35 cellular contexts compared by ENCODE assay signal in the genomic region with DNA sequence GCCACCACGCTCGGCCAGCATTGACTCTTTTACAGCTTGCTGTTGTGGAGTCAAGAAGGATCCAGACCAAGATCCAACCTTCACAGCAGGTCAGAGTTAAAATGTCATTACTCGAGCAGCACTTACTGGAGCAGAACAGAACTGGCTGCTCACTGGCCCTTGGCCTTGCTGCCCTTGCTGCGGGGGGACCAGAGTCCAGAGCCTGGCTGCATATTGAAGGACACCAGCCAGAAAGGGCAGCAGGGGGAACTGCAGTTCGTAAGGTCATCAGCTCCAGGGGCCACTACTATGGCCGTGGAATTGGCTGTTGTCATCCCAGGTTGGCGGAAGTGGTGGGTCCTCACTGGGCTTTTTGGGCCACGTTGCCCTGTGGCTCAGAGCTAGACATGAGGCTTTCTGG. TPM values are rescaled to one million over a fixed set of nuclear protein-coding genes. Genes with fewer than 3 reads are reported as not detected.
A peak's percentile ranks its signal among the peaks of the same experiment; 100 is the strongest.
DNase-seq lines count a peak whose midpoint lies in the region; ATAC-seq, FAIRE-seq and TF ChIP-seq lines count a peak whose summit lies in the region.
"Had no signal": no experiment of that assay in that cellular context is flagged by ENCODE, and none has a peak within 500 bp of the region (broad histone marks: within the 10 kb centered on the region; RNA-seq: fewer than 3 reads in every experiment).

No MANE protein-coding gene starts in this region.

- intact Hi-C loops in HepG2 (cut with micrococcal nuclease; ENCODE audit: unreplicated experiment), result no loop called here
- intact Hi-C loops in right lobe of liver (cut with DNase I), result no loop called here

- POLR2A ChIA-PET in HepG2 (lab: Yijun Ruan, JAX), result no interaction called here

- H2BK5ac ChIP-seq in neuronal stem cell (ENCODE audit: low read length), result no peak overlapping the region
- H2BK5ac ChIP-seq in trophoblast cell (ENCODE audit: low read depth, low read length, poor library complexity), result no peak overlapping the region

- TF ChIP-seq POLR2A in HepG2 (IDR thresholded peaks at IDR 0.05; ENCODE audit: insufficient read depth in 1 of 2, low read depth in 2 of 2, low read length in 2 of 2) (no peak), right lobe of liver (IDR thresholded peaks at IDR 0.05) (no peak)

- no peak for FAIRE-seq in HepG2 (lab: Jason Lieb, UNC)
- FAIRE-seq: A204.1, A549, D721Med had no signal

- peak overlapping the region; percentile 14 for H2AK5ac ChIP-seq in neuronal stem cell (ENCODE audit: low read depth, low read length)
- no peak overlapping the region for H2AK5ac ChIP-seq in trophoblast cell (ENCODE audit: low read length)

- no peaks in the 10 kb centered on the region for H3K36me3 ChIP-seq in HepG2 (replicated peaks in 1 of 2; ENCODE audit: control insufficient read depth in 1 of 2, insufficient read depth in 2 of 2, low read length in 2 of 2)
- H3K36me3 ChIP-seq in right lobe of liver, result no peaks in the 10 kb centered on the region
- H3K36me3 ChIP-seq in neuronal stem cell (replicated peaks in 1 of 2; ENCODE audit: control insufficient read depth in 2 of 2, insufficient read depth in 2 of 2, low read length in 2 of 2), result no peaks in the 10 kb centered on the region
- H3K36me3 ChIP-seq in trophoblast cell (ENCODE audit: control insufficient read depth in 1 of 2, insufficient read depth in 2 of 2, low read length in 2 of 2), result no peaks in the 10 kb centered on the region
- H3K36me3 ChIP-seq: BE2C; BLaER1; BLaER1 treated with 17β-estradiol and CSF1 and Interleukin-3, amounts not matched to agents 10 nM and 100 nM had no signal

- WGBS in HepG2 (ENCODE audit: low lambda C conversion rate), result 36% methylated on average over 3 of the region's 8 CpGs
- WGBS in right lobe of liver (ENCODE audit: insufficient coverage, low coverage, low lambda C conversion rate, missing lambda C conversion rate), result 67% methylated on average over 3 of the region's 8 CpGs
- WGBS in neuronal stem cell (ENCODE audit: extremely low coverage in 2 of 2, insufficient read length in 2 of 2, insufficient replicate concordance in 1 of 2), 2 donors, result no CpG with 5 or more reads among the region's 8 CpGs
- no CpG with 5 or more reads among the region's 8 CpGs for WGBS in trophoblast cell (ENCODE audit: extremely low coverage, insufficient coverage, insufficient read length)

- H3K4me1 Mint-ChIP-seq in glutamatergic neuron (ENCODE audit: low read depth, unreplicated experiment), result peaks cover 7% of the 10 kb centered on the region
- H3K4me1 Mint-ChIP-seq: CD14-positive monocyte had no signal

- peaks cover 4% of the 10 kb centered on the region for H3K36me3 Mint-ChIP-seq in glutamatergic neuron (ENCODE audit: unreplicated experiment)
- H3K36me3 Mint-ChIP-seq: CD14-positive monocyte; CD4-positive, alpha-beta memory T cell; CD4-positive, CD25-positive, alpha-beta regulatory T cell; CD8-positive, alpha-beta T cell had no signal

- in situ Hi-C loops in HepG2 (cut with HindIII; ENCODE audit: extremely low pct_ligation_motif_present, low pct_unique_long_range_greater_than_20kb), result no loop called here

- H3K27ac ChIP-seq in HepG2 (ENCODE audit: extremely low read length, insufficient read depth, low read length) (no peak overlapping the region), right lobe of liver (no peak overlapping the region), neuronal stem cell (replicated peaks; ENCODE audit: low read length) (no peak overlapping the region), trophoblast cell (ENCODE audit: low read depth, low read length) (no peak overlapping the region)
- H3K27ac ChIP-seq: 22Rv1; A549; BLaER1; BLaER1 treated with 17β-estradiol and CSF1 and Interleukin-3, amounts not matched to agents 10 nM and 100 nM; C4-2B had no signal

- ATAC-seq in HepG2 (peak; percentile 76), right lobe of liver (no peak)
- ATAC-seq: A549; CD8-positive, alpha-beta T cell had no signal

- no peaks in the 10 kb centered on the region for H3K9me3 ChIP-seq in HepG2 (ENCODE audit: low read length)
- no peaks in the 10 kb centered on the region for H3K9me3 ChIP-seq in right lobe of liver
- no peaks in the 10 kb centered on the region for H3K9me3 ChIP-seq in neuronal stem cell (replicated peaks in 1 of 2; ENCODE audit: control insufficient read depth in 2 of 2, insufficient read depth in 1 of 2, low read depth in 1 of 2, low read length in 2 of 2)
- no peaks in the 10 kb centered on the region for H3K9me3 ChIP-seq in trophoblast cell (ENCODE audit: insufficient read depth, low read depth, low read length)
- H3K9me3 ChIP-seq: A549; BE2C; BLaER1; BLaER1 treated with 17β-estradiol and CSF1 and Interleukin-3, amounts not matched to agents 10 nM and 100 nM; Caco-2 had no signal

- no peak for TF ChIP-seq RAD21 in HepG2 (CRISPR knock-in tag; IDR thresholded peaks at IDR 0.05)

- H4K12ac ChIP-seq in trophoblast cell (ENCODE audit: low read depth, low read length), result no peak overlapping the region

- TF ChIP-seq EP300 in HepG2 (IDR thresholded peaks at IDR 0.05; ENCODE audit: low read depth in 2 of 2, low read length in 2 of 2) (no peak), HepG2 (CRISPR knock-in tag; IDR thresholded peaks at IDR 0.05; ENCODE audit: borderline replicate concordance) (no peak)

- H3K18ac ChIP-seq in neuronal stem cell (ENCODE audit: low read length) (no peak overlapping the region), trophoblast cell (ENCODE audit: low read length) (no peak overlapping the region)

- H2AFZ ChIP-seq in HepG2 (ENCODE audit: low read length) (no peak overlapping the region), neuronal stem cell (ENCODE audit: low read length) (no peak overlapping the region), trophoblast cell (ENCODE audit: insufficient read depth, low read length, poor library complexity) (no peak overlapping the region)

- H2BK120ac ChIP-seq in neuronal stem cell (ENCODE audit: low read depth, low read length), result no peak overlapping the region
- H2BK120ac ChIP-seq in trophoblast cell (ENCODE audit: insufficient read depth, low read length, poor library complexity), result no peak overlapping the region

- TF ChIP-seq CTCF in HepG2 (CRISPR knock-in tag; IDR thresholded peaks at IDR 0.05) (peak; percentile 57), right lobe of liver (IDR thresholded peaks at IDR 0.05) (no peak), glutamatergic neuron (IDR thresholded peaks at IDR 0.05; ENCODE audit: partially characterized antibody, unreplicated experiment) (no peak)

- no peak for DNase-seq in HepG2 (ENCODE audit: low spot score)
- DNase-seq in right lobe of liver, result no peak
- DNase-seq in glutamatergic neuron, result peak; percentile 1
- no peak for DNase-seq in neuronal stem cell (ENCODE audit: low spot score)
- DNase-seq in trophoblast cell, result no peak
- no peak for DNase-seq in occipital lobe (lab: John Stamatoyannopoulos, UW)
- DNase-seq: 8988T; ACHN; AML-193; BE2C; C1 segment of cervical spinal cord; Caco-2; Calu3; CD4-positive, alpha-beta memory T cell; CD4-positive, alpha-beta T cell; CD4-positive, CD25-positive, alpha-beta regulatory T cell; CD8-positive, alpha-beta memory T cell; CD8-positive, alpha-beta T cell; COR-L47; DMS 273 treated with DMSO at 0.1 percent for 48 hours; DMS153; DMS53; DMS79; DMS79 treated with DMSO at 0.1 percent for 48 hours; DND-41; EL had no signal

- peaks cover 3% of the 10 kb centered on the region for H3K9me3 Mint-ChIP-seq in glutamatergic neuron (ENCODE audit: unreplicated experiment)
- H3K9me3 Mint-ChIP-seq: CD14-positive monocyte; CD4-positive, alpha-beta memory T cell; CD4-positive, alpha-beta T cell; CD8-positive, alpha-beta memory T cell; CD8-positive, alpha-beta T cell had no signal

- H3K4me3 ChIP-seq in HepG2 (replicated peaks in 1 of 3; ENCODE audit: insufficient read depth in 1 of 3, low read depth in 2 of 3, low read length in 3 of 3) (no peak overlapping the region), right lobe of liver (no peak overlapping the region), neuronal stem cell (ENCODE audit: low read length in 2 of 2) (no peak overlapping the region), trophoblast cell (ENCODE audit: low read depth, low read length) (no peak overlapping the region)
- H3K4me3 ChIP-seq: A549; BLaER1; BLaER1 treated with 17β-estradiol and CSF1 and Interleukin-3, amounts not matched to agents 10 nM and 100 nM had no signal

- H3K27ac Mint-ChIP-seq in glutamatergic neuron (ENCODE audit: unreplicated experiment), result no peak overlapping the region
- H3K27ac Mint-ChIP-seq: B cell; CD4-positive, alpha-beta memory T cell; CD4-positive, alpha-beta T cell; CD4-positive, CD25-positive, alpha-beta regulatory T cell; CD8-positive, alpha-beta memory T cell; CD8-positive, alpha-beta T cell had no signal

- no peak overlapping the region for H3K4me2 ChIP-seq in HepG2 (ENCODE audit: low read depth, low read length)
- H3K4me2 ChIP-seq in neuronal stem cell (ENCODE audit: insufficient read depth, low read length, poor library complexity, severe bottlenecking), result no peak overlapping the region
- H3K4me2 ChIP-seq in trophoblast cell (ENCODE audit: low read length), result no peak overlapping the region
- H3K4me2 ChIP-seq: A549; BLaER1; BLaER1 treated with 17β-estradiol and CSF1 and Interleukin-3, amounts not matched to agents 10 nM and 100 nM had no signal

- no peak overlapping the region for H3K4ac ChIP-seq in neuronal stem cell (ENCODE audit: low read length)
- no peak overlapping the region for H3K4ac ChIP-seq in trophoblast cell (ENCODE audit: low read depth, low read length)

- H3K79me1 ChIP-seq in neuronal stem cell (ENCODE audit: low read depth, low read length) (no peaks in the 10 kb centered on the region), trophoblast cell (ENCODE audit: low read length) (no peaks in the 10 kb centered on the region)

- no peaks in the 10 kb centered on the region for H4K20me1 ChIP-seq in HepG2 (ENCODE audit: insufficient read depth, low read length)
- H4K20me1 ChIP-seq: BLaER1; BLaER1 treated with 17β-estradiol and CSF1 and Interleukin-3, amounts not matched to agents 10 nM and 100 nM had no signal

- H3K14ac ChIP-seq in neuronal stem cell (ENCODE audit: low read length), result no peak overlapping the region
- H3K14ac ChIP-seq in trophoblast cell (ENCODE audit: low read length), result no peak overlapping the region

- H3K9ac ChIP-seq in HepG2 (ENCODE audit: insufficient read depth, low read depth, low read length), result no peak overlapping the region
- no peak overlapping the region for H3K9ac ChIP-seq in neuronal stem cell (ENCODE audit: low read depth, low read length, poor library complexity)
- no peak overlapping the region for H3K9ac ChIP-seq in trophoblast cell (ENCODE audit: low read length)
- H3K9ac ChIP-seq: BLaER1; BLaER1 treated with 17β-estradiol and CSF1 and Interleukin-3, amounts not matched to agents 10 nM and 100 nM had no signal

- H4K91ac ChIP-seq in neuronal stem cell (ENCODE audit: low read depth, low read length, poor library complexity), result no peak overlapping the region
- H4K91ac ChIP-seq in trophoblast cell (ENCODE audit: low read depth, low read length), result no peak overlapping the region

- peaks cover 0 to 14% of the 10 kb centered on the region in 2 experiments; a peak in 3 of 5 replicates for H3K27me3 ChIP-seq in HepG2 (ENCODE audit: control insufficient read depth in 1 of 2, insufficient read depth in 2 of 2, low read length in 2 of 2)
- H3K27me3 ChIP-seq in right lobe of liver, result no peaks in the 10 kb centered on the region
- no peaks in the 10 kb centered on the region for H3K27me3 ChIP-seq in neuronal stem cell (ENCODE audit: control insufficient read depth in 3 of 3, insufficient read depth in 3 of 3, low read depth in 1 of 3, low read length in 3 of 3)
- no peaks in the 10 kb centered on the region for H3K27me3 ChIP-seq in trophoblast cell (ENCODE audit: insufficient read depth, low read length)
- H3K27me3 ChIP-seq: BE2C; BLaER1; BLaER1 treated with 17β-estradiol and CSF1 and Interleukin-3, amounts not matched to agents 10 nM and 100 nM had no signal

- no peak overlapping the region for H3K4me3 Mint-ChIP-seq in glutamatergic neuron (ENCODE audit: unreplicated experiment)
- H3K4me3 Mint-ChIP-seq: B cell; CD14-positive monocyte; CD4-positive, alpha-beta memory T cell; CD4-positive, alpha-beta T cell; CD4-positive, CD25-positive, alpha-beta regulatory T cell; CD8-positive, alpha-beta memory T cell; CD8-positive, alpha-beta T cell had no signal

- peaks cover 8% of the 10 kb centered on the region for H3K27me3 Mint-ChIP-seq in glutamatergic neuron (ENCODE audit: unreplicated experiment)

- H3K79me2 ChIP-seq in HepG2 (ENCODE audit: insufficient read depth, low read length) (no peaks in the 10 kb centered on the region), trophoblast cell (ENCODE audit: control insufficient read depth, insufficient read depth, low read length, poor library complexity) (no peaks in the 10 kb centered on the region)

- CTCF ChIA-PET in HepG2 (lab: Yijun Ruan, JAX; ENCODE audit: low intra/inter-chr PET ratio, low total read pairs), result no interaction called here

- no TSS peak for BruUV-seq in HepG2 (replicated peaks; lab: Mats Ljungman, UMichigan)

- H2BK12ac ChIP-seq in neuronal stem cell (ENCODE audit: low read length), result no peak overlapping the region
- H2BK12ac ChIP-seq in trophoblast cell (ENCODE audit: low read length), result no peak overlapping the region

- H3K4me1 ChIP-seq in HepG2 (ENCODE audit: insufficient read depth, low read length), result peaks cover 16% of the 10 kb centered on the region
- no peaks in the 10 kb centered on the region for H3K4me1 ChIP-seq in right lobe of liver
- peaks cover 9% of the 10 kb centered on the region in 2 donors for H3K4me1 ChIP-seq in neuronal stem cell (ENCODE audit: control insufficient read depth in 2 of 2, insufficient read depth in 1 of 2, low read depth in 1 of 2, low read length in 2 of 2)
- H3K4me1 ChIP-seq in trophoblast cell (ENCODE audit: control insufficient read depth in 1 of 2, insufficient read depth in 2 of 2, low read length in 2 of 2), result peaks cover 14 to 16% of the 10 kb centered on the region in 2 experiments
- H3K4me1 ChIP-seq: A549; BE2C; BLaER1; BLaER1 treated with 17β-estradiol and CSF1 and Interleukin-3, amounts not matched to agents 10 nM and 100 nM had no signal

- H4K8ac ChIP-seq in neuronal stem cell (ENCODE audit: low read depth, low read length) (no peak overlapping the region), trophoblast cell (ENCODE audit: low read depth, low read length) (no peak overlapping the region)

- H2BK15ac ChIP-seq in neuronal stem cell (ENCODE audit: low read length), result peak overlapping the region; percentile 38

- H3K23ac ChIP-seq in neuronal stem cell (ENCODE audit: low read depth, low read length, poor library complexity), result no peak overlapping the region
- H3K23ac ChIP-seq in trophoblast cell (ENCODE audit: low read length), result no peak overlapping the region

RNA-seq across cellular contexts. Expression of a gene that starts 15.3 kb away (rescaled TPM):
- total RNA-seq in HepG2 (2016; rRNA removed; fragmentation: Illumina TruSeq; extraction: Trizol) (0.27 and 0.31 TPM in 2 replicates), right lobe of liver (10 to 100 TPM in 2 of 6 experiments, 1 to 10 TPM in 4; 4.3 to 22.2 (median 7.6) TPM), glutamatergic neuron (ENCODE audit: unreplicated experiment) (22.5 TPM), occipital lobe (52.4 TPM)
- 0.35 and 0.40 TPM in 2 replicates for total RNA-seq in HepG2 (2016; cell fraction: cytosol; rRNA removed; fragmentation: Illumina TruSeq; extraction: Trizol; ENCODE audit: low read depth)
- total RNA-seq in HepG2 (2016; cell fraction: insoluble cytoplasmic fraction; rRNA removed; fragmentation: Illumina TruSeq; extraction: Trizol), result 0.31 and 0.45 TPM in 2 replicates
- 0.31 and 0.37 TPM in 2 replicates for total RNA-seq in HepG2 (2016; cell fraction: membrane; rRNA removed; fragmentation: Illumina TruSeq; extraction: Trizol)
- total RNA-seq in HepG2 (2016; cell fraction: nucleus; rRNA removed; fragmentation: Illumina TruSeq; extraction: Trizol), result 0.34 and 0.59 TPM in 2 replicates
- 0.41 and 0.59 TPM in 2 replicates for polyA plus RNA-seq in HepG2 (2011; rRNA removed)
- polyA plus RNA-seq in HepG2 (2011; cell fraction: cytosol; rRNA removed), result 0.32 and 0.50 TPM in 2 replicates
- polyA plus RNA-seq in HepG2 (2011; cell fraction: nucleus; rRNA removed), result 0.72 and 0.85 TPM in 2 replicates
- 0.47 and 1.5 TPM in 2 replicates for polyA plus RNA-seq in HepG2 (2012)
- polyA plus RNA-seq in HepG2 (2016; cell fraction: cytosol; fragmentation: Illumina TruSeq; extraction: Trizol; ENCODE audit: low read depth), result 0.21 and 0.23 TPM in 2 replicates
- polyA plus RNA-seq in HepG2 (2016; cell fraction: insoluble cytoplasmic fraction; fragmentation: Illumina TruSeq; extraction: Trizol; ENCODE audit: low read depth), result 0.35 and 0.58 TPM in 2 replicates
- 0.40 and 0.45 TPM in 2 replicates for polyA plus RNA-seq in HepG2 (2016; cell fraction: membrane; fragmentation: Illumina TruSeq; extraction: Trizol; ENCODE audit: low read depth)
- polyA plus RNA-seq in HepG2 (2016; cell fraction: nucleus; fragmentation: Illumina TruSeq; extraction: Trizol; ENCODE audit: insufficient read depth, low read depth), result 0.70 and 0.75 TPM in 2 replicates
- 0.10 and 0.21 TPM in 2 replicates for polyA minus RNA-seq in HepG2 (2011; rRNA and poly(A)+ RNA removed; ENCODE audit: low replicate concordance)
- polyA minus RNA-seq in HepG2 (2011; cell fraction: cytosol; rRNA and poly(A)+ RNA removed), result not detected in 2 replicates
- polyA minus RNA-seq in HepG2 (2011; cell fraction: nucleus; rRNA and poly(A)+ RNA removed), result 0.52 and 1.2 TPM in 2 replicates
- 7.5 TPM for polyA plus RNA-seq in neuronal stem cell (2013, experiment 1 of 2)
- polyA plus RNA-seq in neuronal stem cell (2013, experiment 2 of 2), result 7.2 TPM
- polyA plus RNA-seq in trophoblast cell (2013), result 7.9 and 8.0 TPM in 2 replicates
